1 cellular context compared by ENCODE assay signal in genomic region chr13:42417624-42418023, GRCh38.
TF ChIP-seq lines count a peak whose summit lies in the region.

No MANE protein-coding gene starts in this region.

TF ChIP-seq in H1, 55 proteins besides CTCF, POLR2A, EP300 and RAD21:
- TF ChIP-seq EGR1 (IDR thresholded peaks at IDR 0.05; ENCODE audit: borderline replicate concordance, low read depth, low read length) = no peak
- TF ChIP-seq TAF1 (IDR thresholded peaks at IDR 0.05; ENCODE audit: low read depth, low read length) = no peak
- no peak for TF ChIP-seq SIRT6 (IDR thresholded peaks at IDR 0.05; ENCODE audit: low read length)
- no peak for TF ChIP-seq MAFK (IDR thresholded peaks at IDR 0.05; ENCODE audit: low read depth, low read length)
- TF ChIP-seq TAF7 (optimal IDR thresholded peaks at IDR 0.05; ENCODE audit: borderline replicate concordance, low read depth, low read length) = no peak
- no peak for TF ChIP-seq POLR2AphosphoS5 (IDR thresholded peaks at IDR 0.05; ENCODE audit: low read depth, low read length)
